Comparison of ENCODE assay signal across 36 cellular contexts in the genomic region with DNA sequence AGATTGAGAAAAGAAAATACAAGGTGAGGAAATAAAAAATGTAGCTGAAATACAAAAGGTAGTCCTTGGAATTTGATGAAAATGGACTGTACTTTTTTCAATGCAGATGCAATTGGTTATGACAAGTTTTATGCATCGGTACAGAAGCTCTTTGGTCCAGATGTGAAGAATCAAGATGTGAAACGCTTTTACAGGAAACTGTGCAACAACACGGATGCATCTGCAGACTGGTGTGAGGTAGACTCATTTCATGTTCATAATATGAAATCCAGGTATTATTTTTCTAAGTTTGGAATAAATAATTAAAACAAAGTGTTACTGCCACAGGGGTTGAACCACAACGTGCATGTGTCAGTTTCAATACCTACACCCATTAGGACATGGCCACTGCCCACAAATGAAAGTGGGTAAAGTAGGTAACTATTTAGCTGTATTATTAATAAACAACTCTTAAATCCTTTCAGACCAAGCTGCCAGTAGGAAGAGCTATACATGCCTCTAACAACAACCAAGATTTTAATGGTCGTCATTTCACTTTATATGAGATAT. TPM values are rescaled to one million over a fixed set of nuclear protein-coding genes. Genes with fewer than 3 reads are reported as not detected.
"Had no signal": no experiment of that assay in that cellular context is flagged by ENCODE, and none has a peak within 500 bp of the region (broad histone marks: within the 10 kb centered on the region; RNA-seq: fewer than 3 reads in every experiment).

No MANE protein-coding gene starts in this region.

- H3K4me3 Mint-ChIP-seq: activated B cell treated with CpG ODN at 0.5 μM for 24 hours; activated CD4-positive, alpha-beta memory T cell treated with anti-CD3 and anti-CD28 coated beads for 36 hours; activated CD4-positive, alpha-beta T cell treated with anti-CD3 and anti-CD28 coated beads, Interleukin-2, amount 10 ng/mL, durations not matched to agents 24 days and 14 days; activated CD8-positive, alpha-beta memory T cell treated with anti-CD3 and anti-CD28 coated beads, Interleukin-2, amount 10 ng/mL, durations not matched to agents 7 days and 5 days; activated CD8-positive, alpha-beta T cell treated with anti-CD3 and anti-CD28 coated beads for 36 hours; activated naive CD4-positive, alpha-beta T cell treated with anti-CD3 and anti-CD28 coated beads, Interleukin-2, amount 10 ng/mL, durations not matched to agents 7 days and 5 days; activated naive CD4-positive, alpha-beta T cell treated with anti-CD3 and anti-CD28 coated beads, Interleukin-2, amount 50 U/mL, for 24 hours; activated naive CD8-positive, alpha-beta T cell; activated naive CD8-positive, alpha-beta T cell treated with anti-CD3 and anti-CD28 coated beads, Interleukin-2, amount 10 ng/mL, durations not matched to agents 7 days and 5 days; activated naive CD8-positive, alpha-beta T cell treated with anti-CD3 and anti-CD28 coated beads, Interleukin-2, amount 50 U/mL, for 24 hours; activated T-cell treated with anti-CD3 and anti-CD28 coated beads, Interleukin-2, amount 50 U/mL, for 24 hours; brain; central memory CD8-positive, alpha-beta T cell; T-helper 2 cell treated with Interferon-gamma antibody and Interleukin-4, amounts not matched to agents 5 μg/mL and 100 μg/mL, for 36 hours had no signal

- H3K4me3 ChIP-seq: ascending aorta, cardiac muscle cell, colonic mucosa had no signal

- H3K4me1 ChIP-seq: ascending aorta, colonic mucosa had no signal

- H3K36me3 ChIP-seq: ascending aorta, cardiac muscle cell, colonic mucosa had no signal

- H3K27ac Mint-ChIP-seq: activated B cell treated with CpG ODN at 0.5 μM for 24 hours; activated CD4-positive, alpha-beta memory T cell treated with anti-CD3 and anti-CD28 coated beads for 36 hours; activated CD4-positive, alpha-beta T cell treated with anti-CD3 and anti-CD28 coated beads, Interleukin-2, amount 10 ng/mL, durations not matched to agents 24 days and 14 days; activated CD8-positive, alpha-beta memory T cell treated with anti-CD3 and anti-CD28 coated beads, Interleukin-2, amount 10 ng/mL, durations not matched to agents 7 days and 5 days; activated CD8-positive, alpha-beta T cell treated with anti-CD3 and anti-CD28 coated beads for 36 hours; activated naive CD4-positive, alpha-beta T cell treated with anti-CD3 and anti-CD28 coated beads, Interleukin-2, amount 10 ng/mL, durations not matched to agents 7 days and 5 days; activated naive CD4-positive, alpha-beta T cell treated with anti-CD3 and anti-CD28 coated beads, Interleukin-2, amount 50 U/mL, for 24 hours; activated naive CD8-positive, alpha-beta T cell; activated naive CD8-positive, alpha-beta T cell treated with anti-CD3 and anti-CD28 coated beads, Interleukin-2, amount 10 ng/mL, durations not matched to agents 7 days and 5 days; activated naive CD8-positive, alpha-beta T cell treated with anti-CD3 and anti-CD28 coated beads, Interleukin-2, amount 50 U/mL, for 24 hours; activated T-cell treated with anti-CD3 and anti-CD28 coated beads, Interleukin-2, amount 50 U/mL, for 24 hours; activated T-helper 2 cell treated with anti-CD3 and anti-CD28 coated beads, Interferon-gamma antibody, Interleukin-2, Interleukin-4, amounts not matched to agents 10 μg/mL and 5 μg/mL and 100 μg/mL, durations not matched to agents 14 hours and 24 hours and 36 hours; brain; T-helper 2 cell treated with Interferon-gamma antibody and Interleukin-4, amounts not matched to agents 5 μg/mL and 100 μg/mL, for 36 hours had no signal

- H3K27ac ChIP-seq: ascending aorta, cardiac muscle cell, colonic mucosa, VCaP had no signal

- H3K4me1 Mint-ChIP-seq: activated B cell treated with CpG ODN at 0.5 μM for 24 hours; activated CD4-positive, alpha-beta T cell treated with anti-CD3 and anti-CD28 coated beads, Interleukin-2, amount 10 ng/mL, durations not matched to agents 24 days and 14 days; activated CD8-positive, alpha-beta memory T cell treated with anti-CD3 and anti-CD28 coated beads, Interleukin-2, amount 10 ng/mL, durations not matched to agents 7 days and 5 days; activated naive CD4-positive, alpha-beta T cell treated with anti-CD3 and anti-CD28 coated beads, Interleukin-2, amount 10 ng/mL, durations not matched to agents 7 days and 5 days; activated naive CD4-positive, alpha-beta T cell treated with anti-CD3 and anti-CD28 coated beads, Interleukin-2, amount 50 U/mL, for 24 hours; activated naive CD8-positive, alpha-beta T cell treated with anti-CD3 and anti-CD28 coated beads, Interleukin-2, amount 10 ng/mL, durations not matched to agents 7 days and 5 days; central memory CD8-positive, alpha-beta T cell had no signal

- ATAC-seq: activated CD8-positive, alpha-beta memory T cell treated with anti-CD3 and anti-CD28 coated beads, Interleukin-2, amount 10 ng/mL, durations not matched to agents 7 days and 5 days; activated CD8-positive, alpha-beta T cell treated with anti-CD3 and anti-CD28 coated beads for 36 hours; activated naive CD8-positive, alpha-beta T cell treated with anti-CD3 and anti-CD28 coated beads, Interleukin-2, amount 50 U/mL, for 24 hours had no signal

- H3K27me3 Mint-ChIP-seq: activated CD8-positive, alpha-beta memory T cell treated with anti-CD3 and anti-CD28 coated beads, Interleukin-2, amount 10 ng/mL, durations not matched to agents 7 days and 5 days; activated naive CD4-positive, alpha-beta T cell treated with anti-CD3 and anti-CD28 coated beads, Interleukin-2, amount 10 ng/mL, durations not matched to agents 7 days and 5 days; activated naive CD8-positive, alpha-beta T cell; activated naive CD8-positive, alpha-beta T cell treated with anti-CD3 and anti-CD28 coated beads, Interleukin-2, amount 10 ng/mL, durations not matched to agents 7 days and 5 days had no signal

- H3K9me3 ChIP-seq: ascending aorta, colonic mucosa had no signal

- H3K36me3 Mint-ChIP-seq: activated CD4-positive, alpha-beta memory T cell treated with anti-CD3 and anti-CD28 coated beads for 36 hours; activated CD8-positive, alpha-beta memory T cell treated with anti-CD3 and anti-CD28 coated beads, Interleukin-2, amount 10 ng/mL, durations not matched to agents 7 days and 5 days; activated naive CD4-positive, alpha-beta T cell treated with anti-CD3 and anti-CD28 coated beads, Interleukin-2, amount 10 ng/mL, durations not matched to agents 7 days and 5 days; activated naive CD8-positive, alpha-beta T cell; activated naive CD8-positive, alpha-beta T cell treated with anti-CD3 and anti-CD28 coated beads, Interleukin-2, amount 10 ng/mL, durations not matched to agents 7 days and 5 days; brain had no signal

- H3K9me3 Mint-ChIP-seq: activated B cell treated with CpG ODN at 0.5 μM for 24 hours; activated CD4-positive, alpha-beta memory T cell treated with anti-CD3 and anti-CD28 coated beads for 36 hours; activated CD8-positive, alpha-beta T cell treated with anti-CD3 and anti-CD28 coated beads for 36 hours; activated naive CD4-positive, alpha-beta T cell treated with anti-CD3 and anti-CD28 coated beads, Interleukin-2, amount 10 ng/mL, durations not matched to agents 7 days and 5 days; activated naive CD8-positive, alpha-beta T cell treated with anti-CD3 and anti-CD28 coated beads, Interleukin-2, amount 50 U/mL, for 24 hours; activated T-cell treated with anti-CD3 and anti-CD28 coated beads, Interleukin-2, amount 50 U/mL, for 24 hours; activated T-helper 2 cell treated with anti-CD3 and anti-CD28 coated beads, Interferon-gamma antibody, Interleukin-2, Interleukin-4, amounts not matched to agents 10 μg/mL and 5 μg/mL and 100 μg/mL, durations not matched to agents 14 hours and 24 hours and 36 hours; central memory CD8-positive, alpha-beta T cell; T-helper 2 cell treated with Interferon-gamma antibody and Interleukin-4, amounts not matched to agents 5 μg/mL and 100 μg/mL, for 36 hours had no signal

- H3K27me3 ChIP-seq: ascending aorta, cardiac muscle cell, colonic mucosa had no signal

- DNase-seq: activated B cell treated with CpG ODN at 0.5 μM for 24 hours; activated CD4-positive, alpha-beta memory T cell treated with anti-CD3 and anti-CD28 coated beads for 36 hours; activated CD4-positive, alpha-beta T cell treated with anti-CD3 and anti-CD28 coated beads for 4 hours; activated CD4-positive, alpha-beta T cell treated with anti-CD3 and anti-CD28 coated beads, Interleukin-2, amount 10 ng/mL, durations not matched to agents 24 days and 14 days; activated CD4-positive, alpha-beta T cell treated with anti-CD3 and anti-CD28 coated beads, Interleukin-2, amount 50 U/mL, for 1 hour; activated CD4-positive, alpha-beta T cell treated with anti-CD3 and anti-CD28 coated beads, Interleukin-2, amount 50 U/mL, for 4 hours; activated CD4-positive, CD25-positive, alpha-beta regulatory T cell treated with anti-CD3 and anti-CD28 coated beads, Interleukin-2, amount 50 U/mL, for 72 hours; activated CD8-positive, alpha-beta memory T cell treated with anti-CD3 and anti-CD28 coated beads for 24 hours; activated CD8-positive, alpha-beta memory T cell treated with anti-CD3 and anti-CD28 coated beads, Interleukin-2, amount 10 ng/mL, durations not matched to agents 7 days and 5 days; activated CD8-positive, alpha-beta memory T cell treated with anti-CD3 and anti-CD28 coated beads, Interleukin-2, amount 50 U/mL, for 48 hours; activated CD8-positive, alpha-beta T cell treated with anti-CD3 and anti-CD28 coated beads for 36 hours; activated effector memory CD4-positive, alpha-beta T cell treated with Interleukin-2 at 50 U/mL for 16 hours; activated gamma-delta T cell; activated naive CD4-positive, alpha-beta T cell treated with anti-CD3 and anti-CD28 coated beads, Interleukin-2, amount 10 ng/mL, durations not matched to agents 7 days and 5 days; activated naive CD4-positive, alpha-beta T cell treated with Interleukin-2 at 50 U/mL for 16 hours; activated naive CD8-positive, alpha-beta T cell treated with anti-CD3 and anti-CD28 coated beads, Interleukin-2, amount 10 ng/mL, durations not matched to agents 7 days and 5 days; activated naive CD8-positive, alpha-beta T cell treated with anti-CD3 and anti-CD28 coated beads, Interleukin-2, amount 50 U/mL, for 24 hours; activated T-cell treated with anti-CD3 and anti-CD28 coated beads, Interleukin-2, amount 50 U/mL, for 24 hours; activated T-cell treated with anti-CD3 and anti-CD28 coated beads, Interleukin-2, amount 50 U/mL, for 48 hours; amygdala; anterior cingulate cortex; caudate nucleus; cerebellar nuclear complex; colonic mucosa; T-helper 2 cell; T-helper 9 cell had no signal

RNA-seq across cellular contexts. Expression of a gene that starts 8.4 kb away (rescaled TPM):
- total RNA-seq: activated CD4-positive, alpha-beta memory T cell treated with anti-CD3 and anti-CD28 coated beads for 36 hours; activated CD4-positive, alpha-beta T cell treated with anti-CD3 and anti-CD28 coated beads, Interleukin-2, amount 10 ng/mL, durations not matched to agents 24 days and 14 days; activated CD8-positive, alpha-beta T cell treated with anti-CD3 and anti-CD28 coated beads for 36 hours; activated T-helper 2 cell treated with anti-CD3 and anti-CD28 coated beads, Interferon-gamma antibody, Interleukin-2, Interleukin-4, amounts not matched to agents 10 μg/mL and 5 μg/mL and 100 μg/mL, durations not matched to agents 14 hours and 24 hours and 36 hours; ascending aorta; bronchial epithelial cell; cardiac muscle cell; colonic mucosa had no signal
